In genomic region chr9:16241231-16241630, GRCh38 we compare ENCODE assay signal across 21 cellular contexts.
DNase-seq lines count a peak whose midpoint lies in the region; ATAC-seq and TF ChIP-seq lines count a peak whose summit lies in the region.
"Had no signal": no experiment of that assay in that cellular context is flagged by ENCODE, and none has a peak within 500 bp of the region (broad histone marks: within the 10 kb centered on the region; RNA-seq: fewer than 3 reads in every experiment).

No MANE protein-coding gene starts in this region.

- H3K9ac ChIP-seq in fibroblast of lung (ENCODE audit: insufficient read depth, low read length) = no peak overlapping the region

- H2AFZ ChIP-seq in PC-9 (0 out of 2 replicates have a peak overlapping the region, but pooled peaks have one; percentile 11), fibroblast of lung (ENCODE audit: low read length) (no peak overlapping the region)

- peak overlapping the region; percentile 40 for H3K4me2 ChIP-seq in PC-9
- no peak overlapping the region for H3K4me2 ChIP-seq in fibroblast of lung (ENCODE audit: extremely low read depth, insufficient read depth, low read length)

- BruUV-seq in Calu3 (replicated peaks; lab: Mats Ljungman, UMichigan) (no TSS peak), PC-9 (replicated peaks; lab: Mats Ljungman, UMichigan) (no TSS peak)

- TF ChIP-seq CTCF in Calu3 (IDR thresholded peaks at IDR 0.05; ENCODE audit: unreplicated experiment) (no peak), PC-9 (conservative IDR thresholded peaks at IDR 0.05) (no peak), fibroblast of lung (conservative IDR thresholded peaks at IDR 0.05 in 1 of 2, IDR thresholded peaks at IDR 0.05 in 1 of 2; ENCODE audit: low read depth in 1 of 2, low read length in 2 of 2) (no peak), omental fat pad (IDR thresholded peaks at IDR 0.05) (no peak), CD14-positive monocyte (IDR thresholded peaks at IDR 0.05) (no peak)

- no peak overlapping the region for H3K4me3 ChIP-seq in PC-9
- H3K4me3 ChIP-seq in fibroblast of lung (replicated peaks in 1 of 4; ENCODE audit: control extremely low read depth in 1 of 4, insufficient read depth in 1 of 4, low read depth in 3 of 4, low read length in 4 of 4) = no peak overlapping the region
- H3K4me3 ChIP-seq in SJCRH30 = no peak overlapping the region

- H3K79me2 ChIP-seq in PC-9 (ENCODE audit: low read depth) (no peaks in the 10 kb centered on the region), fibroblast of lung (ENCODE audit: control insufficient read depth, insufficient read depth, low read length) (no peaks in the 10 kb centered on the region)

- H3K27me3 ChIP-seq in PC-9 (ENCODE audit: insufficient read depth, low read depth) (no peaks in the 10 kb centered on the region), fibroblast of lung (ENCODE audit: control insufficient read depth, insufficient read depth, low read length) (no peaks in the 10 kb centered on the region), SJCRH30 (no peaks in the 10 kb centered on the region)

- H3K27me3 Mint-ChIP-seq in Calu3 (ENCODE audit: unreplicated experiment) (no peaks in the 10 kb centered on the region), CD14-positive monocyte (ENCODE audit: low read depth in 3 of 3) (peaks cover 0 to 2% (median 1%) of the 10 kb centered on the region in 3 donors)
- H3K27me3 Mint-ChIP-seq: B cell had no signal

- H3F3A ChIP-seq in PC-9 (ENCODE audit: insufficient read depth, low read depth) = no peaks in the 10 kb centered on the region

- H3K9me3 Mint-ChIP-seq in Calu3 (ENCODE audit: low read depth, unreplicated experiment) (no peaks in the 10 kb centered on the region), CD14-positive monocyte (peaks cover 0 to 22% (median 2%) of the 10 kb centered on the region in 7 donors)
- H3K9me3 Mint-ChIP-seq: activated T-helper 2 cell treated with anti-CD3 and anti-CD28 coated beads, Interferon-gamma antibody, Interleukin-2, Interleukin-4, amounts not matched to agents 10 μg/mL and 5 μg/mL and 100 μg/mL, durations not matched to agents 14 hours and 24 hours and 36 hours; WTC11 had no signal

- H3K27ac ChIP-seq in PC-9 = no peak overlapping the region; the same call in 1 of the 2 replicates
- H3K27ac ChIP-seq in fibroblast of lung (ENCODE audit: insufficient read depth, low read length) = no peak overlapping the region
- no peak overlapping the region for H3K27ac ChIP-seq in SJCRH30
- H3K27ac ChIP-seq: epithelial cell of prostate had no signal

- H3K4me1 ChIP-seq in PC-9 (replicated peaks; ENCODE audit: insufficient read depth) (peaks cover 11% of the 10 kb centered on the region), fibroblast of lung (ENCODE audit: control insufficient read depth, extremely low read depth, insufficient read depth, low read length) (peaks cover 17% of the 10 kb centered on the region), SJCRH30 (no peaks in the 10 kb centered on the region)

- no peaks in the 10 kb centered on the region for H3K9me3 ChIP-seq in PC-9 (ENCODE audit: insufficient read depth, low read depth)
- H3K9me3 ChIP-seq in fibroblast of lung (ENCODE audit: control insufficient read depth, insufficient read depth, low read depth, low read length) = no peaks in the 10 kb centered on the region
- H3K9me3 ChIP-seq in SJCRH30 (replicated peaks) = no peaks in the 10 kb centered on the region

- POLR2A ChIA-PET in PC-9 (lab: Charles Lee; ENCODE audit: unreplicated experiment) = no interaction called here

- H3K27ac Mint-ChIP-seq in Calu3 (ENCODE audit: unreplicated experiment) (peak overlapping the region; percentile 76), CD14-positive monocyte (no peak overlapping the region)
- H3K27ac Mint-ChIP-seq: activated T-helper 2 cell treated with anti-CD3 and anti-CD28 coated beads, Interferon-gamma antibody, Interleukin-2, Interleukin-4, amounts not matched to agents 10 μg/mL and 5 μg/mL and 100 μg/mL, durations not matched to agents 14 hours and 24 hours and 36 hours; B cell; mesothelial cell of epicardium; WTC11 had no signal

- peaks cover 29% of the 10 kb centered on the region for H3K4me1 Mint-ChIP-seq in Calu3 (ENCODE audit: low read depth, unreplicated experiment)
- H3K4me1 Mint-ChIP-seq in CD14-positive monocyte = peaks cover 3% of the 10 kb centered on the region
- H3K4me1 Mint-ChIP-seq: B cell had no signal

- no peaks in the 10 kb centered on the region for H3K9me2 ChIP-seq in PC-9 (ENCODE audit: insufficient read depth)

- peak; percentile 16 for ATAC-seq in omental fat pad (ENCODE audit: low FRiP score)
- ATAC-seq: HepG2, left cardiac atrium, sciatic nerve, WTC11 had no signal

- H3K36me3 Mint-ChIP-seq in Calu3 (ENCODE audit: insufficient read depth, unreplicated experiment) (no peaks in the 10 kb centered on the region), CD14-positive monocyte (no peaks in the 10 kb centered on the region)
- H3K36me3 Mint-ChIP-seq: mesothelial cell of epicardium, WTC11 had no signal

- H3K4me3 Mint-ChIP-seq in Calu3 (ENCODE audit: low read depth, unreplicated experiment) (no peak overlapping the region), CD14-positive monocyte (no peak overlapping the region)
- H3K4me3 Mint-ChIP-seq: B cell, mesothelial cell of epicardium, WTC11 had no signal

- H3K36me3 ChIP-seq in PC-9 (ENCODE audit: low read depth) (no peaks in the 10 kb centered on the region), fibroblast of lung (ENCODE audit: control insufficient read depth, insufficient read depth, low read length) (no peaks in the 10 kb centered on the region), SJCRH30 (no peaks in the 10 kb centered on the region)

- H4K20me1 ChIP-seq in PC-9 (ENCODE audit: insufficient read depth) = no peaks in the 10 kb centered on the region
- no peaks in the 10 kb centered on the region for H4K20me1 ChIP-seq in fibroblast of lung (ENCODE audit: control insufficient read depth, extremely low read depth, insufficient read depth, low read length)

- intact Hi-C loops in Calu3 (cut with micrococcal nuclease; ENCODE audit: unreplicated experiment) = no loop called here
- intact Hi-C loops in PC-9 (cut with micrococcal nuclease; ENCODE audit: unreplicated experiment) = loop anchor here (5.0 kb wide), 2 partner anchors 49 to 96 kb away; no protein-coding TSS in a partner anchor
- intact Hi-C loops in CD14-positive monocyte (cut with micrococcal nuclease) = no loop called here

- no peak for DNase-seq in Calu3
- no peak for DNase-seq in PC-9
- DNase-seq in fibroblast of lung (ENCODE audit: low read depth in 2 of 2) = peak; percentile 59 to 79
- DNase-seq in omental fat pad (ENCODE audit: low spot score) = no peak
- no peak for DNase-seq in cerebellar nuclear complex (lab: John Stamatoyannopoulos, UW)
- DNase-seq in SJCRH30 = no peak
- no peak for DNase-seq in activated CD4-positive, alpha-beta T cell treated with anti-CD3 and anti-CD28 coated beads for 4 hours
- DNase-seq in CD14-positive monocyte (ENCODE audit: low spot score) = no peak
- DNase-seq: amniotic stem cell; hypothalamus; left cardiac atrium; nucleus accumbens; stimulated activated CD4-positive, alpha-beta T cell treated with anti-CD3 and anti-CD28 coated beads, Interleukin-2, amount 100 ng/mL, for 48 hours; T-helper 1 cell had no signal

- CTCF ChIA-PET in Calu3 (lab: Charles Lee) = no interaction called here
- CTCF ChIA-PET in PC-9 (lab: Charles Lee) = no interaction called here

Comparison
In these comparisons a context has a peak if more than half of its experiments do, and no peak if none do; other contexts are left out.
1. DNase-seq: peak in fibroblast of lung (2 of 2); none in Calu3 (single experiment), PC-9 (0 of 2), omental fat pad (single experiment), cerebellar nuclear complex (0 of 2), SJCRH30 (0 of 2), activated CD4-positive, alpha-beta T cell treated with anti-CD3 and anti-CD28 coated beads for 4 hours (0 of 2) and CD14-positive monocyte (single experiment).